ENCODE assay signal across 28 cellular contexts in the genomic region with DNA sequence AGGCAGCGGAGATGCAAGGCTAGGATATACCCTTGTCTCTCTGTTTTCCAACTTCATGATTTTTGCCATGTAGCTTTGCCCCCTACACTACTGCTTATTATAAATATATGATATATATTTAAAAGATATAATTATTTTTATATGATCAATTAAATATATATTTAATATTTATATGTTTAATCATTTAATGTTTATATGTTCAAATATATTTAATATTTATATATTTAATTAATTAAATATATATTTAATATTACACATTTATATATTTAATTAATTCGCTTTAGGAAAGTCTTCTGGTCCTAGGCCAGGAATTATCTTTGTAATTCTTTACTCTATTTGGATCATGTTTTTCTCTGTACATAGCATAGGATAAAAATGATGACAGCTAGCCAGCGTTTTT.
"Had no signal": no experiment of that assay in that cellular context is flagged by ENCODE, and none has a peak within 500 bp of the region (broad histone marks: within the 10 kb centered on the region; RNA-seq: fewer than 3 reads in every experiment).

No MANE protein-coding gene starts in this region.

- H3K36me3 ChIP-seq: brain microvascular endothelial cell, esophagus muscularis mucosa, gastroesophageal sphincter had no signal

- H3K27me3 ChIP-seq: brain microvascular endothelial cell, gastroesophageal sphincter had no signal

- H3K4me3 Mint-ChIP-seq: activated B cell treated with CpG ODN at 0.5 μM for 24 hours; activated CD4-positive, alpha-beta memory T cell treated with anti-CD3 and anti-CD28 coated beads, Interleukin-2, amount 10 ng/mL, durations not matched to agents 7 days and 5 days; activated CD4-positive, alpha-beta T cell treated with anti-CD3 and anti-CD28 coated beads for 36 hours; activated CD4-positive, alpha-beta T cell treated with anti-CD3 and anti-CD28 coated beads, Interleukin-2, amount 10 ng/mL, durations not matched to agents 24 days and 14 days; activated naive CD8-positive, alpha-beta T cell; activated T-cell treated with anti-CD3 and anti-CD28 coated beads, Interleukin-2, amount 50 U/mL, for 24 hours; activated T-cell treated with anti-CD3 and anti-CD28 coated beads, Interleukin-2, amount 50 U/mL, for 72 hours; central memory CD8-positive, alpha-beta T cell; effector memory CD8-positive, alpha-beta T cell had no signal

- H3K27me3 Mint-ChIP-seq: activated CD4-positive, alpha-beta memory T cell treated with anti-CD3 and anti-CD28 coated beads, Interleukin-2, amount 10 ng/mL, durations not matched to agents 7 days and 5 days; activated CD4-positive, alpha-beta T cell treated with anti-CD3 and anti-CD28 coated beads, Interleukin-2, amount 10 ng/mL, durations not matched to agents 24 days and 14 days had no signal

- DNase-seq: activated B cell treated with CpG ODN at 0.5 μM for 24 hours; activated CD4-positive, alpha-beta memory T cell treated with anti-CD3 and anti-CD28 coated beads, Interleukin-2, amount 10 ng/mL, durations not matched to agents 7 days and 5 days; activated CD4-positive, alpha-beta T cell treated with anti-CD3 and anti-CD28 coated beads for 36 hours; activated CD4-positive, alpha-beta T cell treated with anti-CD3 and anti-CD28 coated beads, Interleukin-2, amount 10 ng/mL, durations not matched to agents 24 days and 14 days; activated CD4-positive, CD25-positive, alpha-beta regulatory T cell treated with anti-CD3 and anti-CD28 coated beads, Interleukin-2, amount 50 U/mL, for 72 hours; activated CD8-positive, alpha-beta memory T cell treated with anti-CD3 and anti-CD28 coated beads, Interleukin-2, amount 50 U/mL, for 48 hours; activated gamma-delta T cell; activated naive CD4-positive, alpha-beta T cell; activated naive CD4-positive, alpha-beta T cell treated with anti-CD3 and anti-CD28 coated beads, Interleukin-2, amount 50 U/mL, for 16 hours; activated T-cell treated with anti-CD3 and anti-CD28 coated beads for 4 hours; activated T-cell treated with anti-CD3 and anti-CD28 coated beads, Interleukin-2, amount 50 U/mL, for 24 hours; activated T-cell treated with anti-CD3 and anti-CD28 coated beads, Interleukin-2, amount 50 U/mL, for 72 hours; amniotic stem cell; anterior cingulate cortex; brain microvascular endothelial cell; cortex of kidney; dermis blood vessel endothelial cell; effector CD4-positive, alpha-beta T cell; effector memory CD8-positive, alpha-beta T cell; erythroblast; foreskin keratinocyte; T-helper 2 cell had no signal

- H3K36me3 Mint-ChIP-seq: activated naive CD8-positive, alpha-beta T cell had no signal

- H3K4me1 Mint-ChIP-seq: activated B cell treated with CpG ODN at 0.5 μM for 24 hours; activated CD4-positive, alpha-beta memory T cell treated with anti-CD3 and anti-CD28 coated beads, Interleukin-2, amount 10 ng/mL, durations not matched to agents 7 days and 5 days; activated CD4-positive, alpha-beta T cell treated with anti-CD3 and anti-CD28 coated beads for 36 hours; activated CD4-positive, alpha-beta T cell treated with anti-CD3 and anti-CD28 coated beads, Interleukin-2, amount 10 ng/mL, durations not matched to agents 24 days and 14 days; central memory CD8-positive, alpha-beta T cell had no signal

- H3K9me3 Mint-ChIP-seq: activated B cell treated with CpG ODN at 0.5 μM for 24 hours; activated CD4-positive, alpha-beta memory T cell treated with anti-CD3 and anti-CD28 coated beads, Interleukin-2, amount 10 ng/mL, durations not matched to agents 7 days and 5 days; activated CD4-positive, alpha-beta T cell treated with anti-CD3 and anti-CD28 coated beads, Interleukin-2, amount 10 ng/mL, durations not matched to agents 24 days and 14 days; activated T-cell treated with anti-CD3 and anti-CD28 coated beads, Interleukin-2, amount 50 U/mL, for 24 hours; central memory CD8-positive, alpha-beta T cell; effector memory CD8-positive, alpha-beta T cell had no signal

- H3K9me3 ChIP-seq: esophagus muscularis mucosa, gastroesophageal sphincter had no signal

- H3K27ac Mint-ChIP-seq: activated B cell treated with CpG ODN at 0.5 μM for 24 hours; activated CD4-positive, alpha-beta memory T cell treated with anti-CD3 and anti-CD28 coated beads, Interleukin-2, amount 10 ng/mL, durations not matched to agents 7 days and 5 days; activated CD4-positive, alpha-beta T cell treated with anti-CD3 and anti-CD28 coated beads for 36 hours; activated CD4-positive, alpha-beta T cell treated with anti-CD3 and anti-CD28 coated beads, Interleukin-2, amount 10 ng/mL, durations not matched to agents 24 days and 14 days; activated naive CD8-positive, alpha-beta T cell; activated T-cell treated with anti-CD3 and anti-CD28 coated beads, Interleukin-2, amount 50 U/mL, for 24 hours; activated T-cell treated with anti-CD3 and anti-CD28 coated beads, Interleukin-2, amount 50 U/mL, for 72 hours; effector memory CD8-positive, alpha-beta T cell had no signal

- H3K4me3 ChIP-seq: esophagus muscularis mucosa, gastroesophageal sphincter had no signal

- H3K4me1 ChIP-seq: esophagus muscularis mucosa, foreskin keratinocyte, gastroesophageal sphincter had no signal

- H3K27ac ChIP-seq: brain microvascular endothelial cell, esophagus muscularis mucosa, foreskin keratinocyte, gastroesophageal sphincter, VCaP had no signal

- FAIRE-seq: astrocyte had no signal
